ENCODE assay signal across 1 cellular context in genomic region chr13:24931450-24932217, GRCh38.
TF ChIP-seq lines count a peak whose summit lies in the region.

No MANE protein-coding gene starts in this region.

TF ChIP-seq in H1, 55 proteins besides CTCF, POLR2A, EP300 and RAD21:
- no peak for TF ChIP-seq SUZ12 (IDR thresholded peaks at IDR 0.05; ENCODE audit: low read length)
- no peak for TF ChIP-seq TCF12 (IDR thresholded peaks at IDR 0.05; ENCODE audit: low read depth, low read length)
- TF ChIP-seq CHD1 (IDR thresholded peaks at IDR 0.05; ENCODE audit: low read depth, low read length), result no peak
- no peak for TF ChIP-seq PHF8 (conservative IDR thresholded peaks at IDR 0.05; ENCODE audit: low read depth, low read length)
- peak; percentile 49 for TF ChIP-seq ASH2L (IDR thresholded peaks at IDR 0.05; ENCODE audit: low read length)
- no peak for TF ChIP-seq RXRA (IDR thresholded peaks at IDR 0.05; ENCODE audit: insufficient read depth, low read depth, low read length)
- TF ChIP-seq E2F6 (IDR thresholded peaks at IDR 0.05), result peak; percentile 65; the same call in 1 of the 2 replicates
- TF ChIP-seq KDM1A (IDR thresholded peaks at IDR 0.05; ENCODE audit: borderline replicate concordance, low read length), result 0 out of 2 replicates have a peak, but pooled peaks have one; percentile 12
- TF ChIP-seq TAF1 (IDR thresholded peaks at IDR 0.05; ENCODE audit: low read depth, low read length), result peak; percentile 27; the same call in 1 of the 2 replicates
- TF ChIP-seq KDM4A (IDR thresholded peaks at IDR 0.05; ENCODE audit: low read depth, low read length, severe bottlenecking), result peak; percentile 56
- TF ChIP-seq TEAD4 (IDR thresholded peaks at IDR 0.05; ENCODE audit: low read depth, low read length), result no peak
- TF ChIP-seq EGR1 (IDR thresholded peaks at IDR 0.05; ENCODE audit: borderline replicate concordance, low read depth, low read length), result no peak
